ENCODE assay signal across 28 cellular contexts in the genomic region with DNA sequence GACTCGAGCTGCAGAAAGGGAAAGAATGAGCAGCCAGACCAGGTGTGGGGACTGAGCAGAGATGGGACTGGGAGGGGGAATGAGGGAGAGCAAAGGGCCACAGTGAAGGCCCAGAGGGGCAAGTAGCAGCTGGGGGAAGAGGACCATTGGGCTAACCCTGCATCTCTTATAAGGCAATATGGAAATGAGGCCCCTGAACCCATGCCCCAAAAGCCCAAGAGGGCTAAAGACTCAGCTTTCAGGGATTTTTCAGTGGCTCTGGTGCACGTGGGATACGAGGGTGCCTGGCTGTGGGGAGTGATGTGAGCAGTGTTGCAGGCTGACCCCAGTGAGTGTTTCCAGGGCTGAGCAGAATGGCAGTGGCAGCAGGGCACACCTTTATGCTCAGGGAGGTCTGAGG. TPM values are rescaled to one million over a fixed set of nuclear protein-coding genes. Genes with fewer than 3 reads are reported as not detected.
"Had no signal": no experiment of that assay in that cellular context is flagged by ENCODE, and none has a peak within 500 bp of the region (broad histone marks: within the 10 kb centered on the region; RNA-seq: fewer than 3 reads in every experiment).

No MANE protein-coding gene starts in this region.

- H3K27me3 ChIP-seq: ascending aorta, heart left ventricle, sigmoid colon, suprapubic skin, upper lobe of right lung had no signal

- ATAC-seq: activated CD8-positive, alpha-beta T cell treated with anti-CD3 and anti-CD28 coated beads for 36 hours; activated T-cell treated with anti-CD3 and anti-CD28 coated beads, Interleukin-2, amount 50 U/mL, for 4 hours; esophagus mucosa; heart left ventricle; naive thymus-derived CD8-positive, alpha-beta T cell; upper lobe of right lung had no signal

- DNase-seq: activated CD4-positive, alpha-beta T cell treated with anti-CD3 and anti-CD28 coated beads for 1 hour; activated CD4-positive, alpha-beta T cell treated with anti-CD3 and anti-CD28 coated beads, Interleukin-2, amount 10 ng/mL, durations not matched to agents 7 days and 5 days; activated CD8-positive, alpha-beta T cell treated with anti-CD3 and anti-CD28 coated beads for 36 hours; activated naive CD4-positive, alpha-beta T cell treated with anti-CD3 and anti-CD28 coated beads for 36 hours; activated naive CD8-positive, alpha-beta T cell treated with anti-CD3 and anti-CD28 coated beads for 36 hours; activated T-cell treated with anti-CD3 and anti-CD28 coated beads, Interleukin-2, amount 50 U/mL, for 4 hours; brain microvascular endothelial cell; caudate nucleus; foreskin fibroblast; heart left ventricle; retina; sigmoid colon; stimulated activated naive CD4-positive, alpha-beta T cell; T-helper 2 cell; tibial artery had no signal

- H3K9me3 ChIP-seq: ascending aorta, sigmoid colon, suprapubic skin, tibial artery, upper lobe of right lung had no signal

- H3K4me1 Mint-ChIP-seq: activated naive CD8-positive, alpha-beta T cell treated with anti-CD3 and anti-CD28 coated beads for 36 hours had no signal

- H3K27me3 Mint-ChIP-seq: activated CD8-positive, alpha-beta T cell treated with anti-CD3 and anti-CD28 coated beads for 36 hours; activated naive CD8-positive, alpha-beta T cell treated with anti-CD3 and anti-CD28 coated beads for 36 hours had no signal

- H3K4me3 Mint-ChIP-seq: activated CD4-positive, alpha-beta T cell treated with anti-CD3 and anti-CD28 coated beads, Interleukin-2, amount 10 ng/mL, durations not matched to agents 7 days and 5 days; activated CD8-positive, alpha-beta T cell treated with anti-CD3 and anti-CD28 coated beads for 36 hours; activated naive CD4-positive, alpha-beta T cell treated with anti-CD3 and anti-CD28 coated beads for 36 hours; activated naive CD8-positive, alpha-beta T cell treated with anti-CD3 and anti-CD28 coated beads for 36 hours; activated T-cell treated with anti-CD3 and anti-CD28 coated beads, Interleukin-2, amount 50 U/mL, for 4 hours; dendritic cell treated with granulocyte-macrophage colony-stimulating factor and Interleukin-4, amounts not matched to agents 40 ng/mL and 50 ng/mL, for 4 days; endodermal cell; mesothelial cell of epicardium; naive thymus-derived CD8-positive, alpha-beta T cell; WTC11 had no signal

- H3K4me3 ChIP-seq: ascending aorta, heart left ventricle, sigmoid colon, suprapubic skin, tibial artery, upper lobe of right lung had no signal

- H3K9me3 Mint-ChIP-seq: activated CD4-positive, alpha-beta T cell treated with anti-CD3 and anti-CD28 coated beads, Interleukin-2, amount 10 ng/mL, durations not matched to agents 7 days and 5 days; activated CD8-positive, alpha-beta T cell treated with anti-CD3 and anti-CD28 coated beads for 36 hours; activated naive CD4-positive, alpha-beta T cell treated with anti-CD3 and anti-CD28 coated beads for 36 hours; activated naive CD8-positive, alpha-beta T cell treated with anti-CD3 and anti-CD28 coated beads for 36 hours; activated T-cell treated with anti-CD3 and anti-CD28 coated beads, Interleukin-2, amount 50 U/mL, for 4 hours; activated T-helper 2 cell treated with anti-CD3 and anti-CD28 coated beads, Interferon-gamma antibody, Interleukin-2, Interleukin-4, amounts not matched to agents 10 μg/mL and 5 μg/mL and 100 μg/mL, durations not matched to agents 14 hours and 24 hours and 36 hours; dendritic cell treated with granulocyte-macrophage colony-stimulating factor and Interleukin-4, amounts not matched to agents 40 ng/mL and 50 ng/mL, for 4 days; mesothelial cell of epicardium; naive thymus-derived CD8-positive, alpha-beta T cell had no signal

- H3K36me3 ChIP-seq: ascending aorta, brain microvascular endothelial cell, heart left ventricle, sigmoid colon, suprapubic skin, tibial artery, upper lobe of right lung had no signal

- H3K4me1 ChIP-seq: ascending aorta, suprapubic skin, upper lobe of right lung had no signal

- H3K27ac ChIP-seq: ascending aorta, brain microvascular endothelial cell, sigmoid colon, suprapubic skin, tibial artery, upper lobe of right lung had no signal

- H3K27ac Mint-ChIP-seq: activated CD4-positive, alpha-beta T cell treated with anti-CD3 and anti-CD28 coated beads, Interleukin-2, amount 10 ng/mL, durations not matched to agents 7 days and 5 days; activated CD8-positive, alpha-beta T cell treated with anti-CD3 and anti-CD28 coated beads for 36 hours; activated naive CD4-positive, alpha-beta T cell treated with anti-CD3 and anti-CD28 coated beads for 36 hours; activated naive CD8-positive, alpha-beta T cell treated with anti-CD3 and anti-CD28 coated beads for 36 hours; activated T-helper 2 cell treated with anti-CD3 and anti-CD28 coated beads, Interferon-gamma antibody, Interleukin-2, Interleukin-4, amounts not matched to agents 10 μg/mL and 5 μg/mL and 100 μg/mL, durations not matched to agents 14 hours and 24 hours and 36 hours; dendritic cell treated with granulocyte-macrophage colony-stimulating factor and Interleukin-4, amounts not matched to agents 40 ng/mL and 50 ng/mL, for 4 days; endodermal cell; naive thymus-derived CD8-positive, alpha-beta T cell; progenitor cell of endocrine pancreas; WTC11 had no signal

- H3K36me3 Mint-ChIP-seq: activated naive CD8-positive, alpha-beta T cell treated with anti-CD3 and anti-CD28 coated beads for 36 hours; mesothelial cell of epicardium; naive thymus-derived CD8-positive, alpha-beta T cell; WTC11 had no signal

RNA-seq across cellular contexts. Expression of gene TNNI1, which starts 0.5 kb away (rescaled TPM):
- total RNA-seq: activated CD4-positive, alpha-beta T cell treated with anti-CD3 and anti-CD28 coated beads, Interleukin-2, amount 10 ng/mL, durations not matched to agents 7 days and 5 days; activated CD8-positive, alpha-beta T cell treated with anti-CD3 and anti-CD28 coated beads for 36 hours; activated naive CD4-positive, alpha-beta T cell treated with anti-CD3 and anti-CD28 coated beads for 36 hours; activated naive CD8-positive, alpha-beta T cell treated with anti-CD3 and anti-CD28 coated beads for 36 hours; activated T-cell treated with anti-CD3 and anti-CD28 coated beads, Interleukin-2, amount 50 U/mL, for 4 hours; activated T-helper 2 cell treated with anti-CD3 and anti-CD28 coated beads, Interferon-gamma antibody, Interleukin-2, Interleukin-4, amounts not matched to agents 10 μg/mL and 5 μg/mL and 100 μg/mL, durations not matched to agents 14 hours and 24 hours and 36 hours; ascending aorta; esophagus mucosa; kidney epithelial cell; lower leg skin; naive thymus-derived CD8-positive, alpha-beta T cell; progenitor cell of endocrine pancreas; sigmoid colon had no signal
- polyA plus RNA-seq: naive thymus-derived CD8-positive, alpha-beta T cell had no signal

RNA-seq across cellular contexts. Expression of gene LAD1, which starts 22.9 kb away (rescaled TPM):
- total RNA-seq: activated CD4-positive, alpha-beta T cell treated with anti-CD3 and anti-CD28 coated beads, Interleukin-2, amount 10 ng/mL, durations not matched to agents 7 days and 5 days; activated CD8-positive, alpha-beta T cell treated with anti-CD3 and anti-CD28 coated beads for 36 hours; activated naive CD4-positive, alpha-beta T cell treated with anti-CD3 and anti-CD28 coated beads for 36 hours; activated naive CD8-positive, alpha-beta T cell treated with anti-CD3 and anti-CD28 coated beads for 36 hours; activated T-helper 2 cell treated with anti-CD3 and anti-CD28 coated beads, Interferon-gamma antibody, Interleukin-2, Interleukin-4, amounts not matched to agents 10 μg/mL and 5 μg/mL and 100 μg/mL, durations not matched to agents 14 hours and 24 hours and 36 hours; naive thymus-derived CD8-positive, alpha-beta T cell; sigmoid colon had no signal
- polyA plus RNA-seq: naive thymus-derived CD8-positive, alpha-beta T cell had no signal

RNA-seq across cellular contexts. Expression of gene TNNT2, which starts 44.5 kb away (rescaled TPM):
- total RNA-seq: activated CD4-positive, alpha-beta T cell treated with anti-CD3 and anti-CD28 coated beads, Interleukin-2, amount 10 ng/mL, durations not matched to agents 7 days and 5 days; activated CD8-positive, alpha-beta T cell treated with anti-CD3 and anti-CD28 coated beads for 36 hours; activated naive CD4-positive, alpha-beta T cell treated with anti-CD3 and anti-CD28 coated beads for 36 hours; activated naive CD8-positive, alpha-beta T cell treated with anti-CD3 and anti-CD28 coated beads for 36 hours; activated T-cell treated with anti-CD3 and anti-CD28 coated beads, Interleukin-2, amount 50 U/mL, for 4 hours; activated T-helper 2 cell treated with anti-CD3 and anti-CD28 coated beads, Interferon-gamma antibody, Interleukin-2, Interleukin-4, amounts not matched to agents 10 μg/mL and 5 μg/mL and 100 μg/mL, durations not matched to agents 14 hours and 24 hours and 36 hours; ascending aorta; naive thymus-derived CD8-positive, alpha-beta T cell had no signal
- polyA plus RNA-seq: naive thymus-derived CD8-positive, alpha-beta T cell had no signal

RNA-seq across cellular contexts. Expression of gene PHLDA3, which starts 47.0 kb away (rescaled TPM):
- polyA plus RNA-seq: naive thymus-derived CD8-positive, alpha-beta T cell had no signal
